In genomic region chr18:76495435-76496199, GRCh38 we compare ENCODE assay signal across 8 cellular contexts. TPM values are rescaled to one million over a fixed set of nuclear protein-coding genes. Genes with fewer than 3 reads are reported as not detected.
DNase-seq lines count a peak whose midpoint lies in the region; ATAC-seq and TF ChIP-seq lines count a peak whose summit lies in the region.

No MANE protein-coding gene starts in this region.

- H3K9me3 ChIP-seq in CD8-positive, alpha-beta memory T cell (ENCODE audit: low read length): no peaks in the 10 kb centered on the region
- H3K9me3 ChIP-seq in body of pancreas: no peaks in the 10 kb centered on the region
- no peaks in the 10 kb centered on the region for H3K9me3 ChIP-seq in smooth muscle cell (replicated peaks; ENCODE audit: low read depth)

- peak in 2 of 3 donors; percentile 62 to 68 for TF ChIP-seq POLR2A in body of pancreas (IDR thresholded peaks at IDR 0.05)

- H3K4me1 Mint-ChIP-seq in CD8-positive, alpha-beta memory T cell: peaks cover 26 to 43% (median 28%) of the 10 kb centered on the region in 3 donors
- peaks cover 21% of the 10 kb centered on the region; the same call in 2 of the 3 replicates for H3K4me1 Mint-ChIP-seq in GM23338

- CTCF ChIA-PET in CD8-positive, alpha-beta memory T cell (lab: Charles Lee): no interaction called here

- no peaks in the 10 kb centered on the region for H3K36me3 ChIP-seq in CD8-positive, alpha-beta memory T cell (ENCODE audit: insufficient read depth, low read length)
- H3K36me3 ChIP-seq in GM23338 (ENCODE audit: insufficient read depth) (no peaks in the 10 kb centered on the region), body of pancreas (replicated peaks in 1 of 2; ENCODE audit: insufficient read depth in 1 of 2, low read depth in 2 of 2) (no peaks in the 10 kb centered on the region), smooth muscle cell (ENCODE audit: low read depth) (no peaks in the 10 kb centered on the region)

- TF ChIP-seq CTCF in GM23338 (conservative IDR thresholded peaks at IDR 0.05; ENCODE audit: low read depth in 2 of 2) (0 out of 4 replicates have a peak, but pooled peaks of 1 of the 2 experiments have one; percentile 16), body of pancreas (IDR thresholded peaks at IDR 0.05) (no peak), smooth muscle cell (IDR thresholded peaks at IDR 0.05; ENCODE audit: borderline replicate concordance, insufficient read depth, poor library complexity, severe bottlenecking) (no peak)

- H2AFZ ChIP-seq in GM23338 (peak overlapping the region; percentile 94), smooth muscle cell (ENCODE audit: low read depth) (peak overlapping the region; percentile 94)

- no peak overlapping the region for H3K27ac ChIP-seq in CD8-positive, alpha-beta memory T cell (ENCODE audit: low read depth, low read length)
- H3K27ac ChIP-seq in GM23338 (ENCODE audit: low read depth) (no peak overlapping the region), body of pancreas (peak overlapping the region; percentile 38 to 73 (median 48)), smooth muscle cell (ENCODE audit: low read depth) (peak overlapping the region; percentile 74)

- peaks cover 34 to 76% of the 10 kb centered on the region in 2 donors for H3K27me3 Mint-ChIP-seq in CD8-positive, alpha-beta memory T cell
- H3K27me3 Mint-ChIP-seq in GM23338 (ENCODE audit: insufficient read depth, low read depth, poor library complexity): peaks cover 42% of the 10 kb centered on the region

- H3K4me1 ChIP-seq in CD8-positive, alpha-beta memory T cell (ENCODE audit: insufficient read depth, low read length): peaks cover 7% of the 10 kb centered on the region
- H3K4me1 ChIP-seq in GM23338 (ENCODE audit: insufficient read depth) (peaks cover 10% of the 10 kb centered on the region), body of pancreas (peaks cover 6% of the 10 kb centered on the region), smooth muscle cell (ENCODE audit: low read depth) (peaks cover 17% of the 10 kb centered on the region)

- 0% methylated on average over 8 to 44 of the region's 44 CpGs for WGBS in body of pancreas, 2 donors
- under 1% methylated on average over 44 of the region's 44 CpGs for WGBS in smooth muscle cell (ENCODE audit: low lambda C conversion rate)

- H3K4me3 Mint-ChIP-seq in CD8-positive, alpha-beta memory T cell: peak overlapping the region; percentile 69 to 87 (median 84)
- H3K4me3 Mint-ChIP-seq in GM23338: peak overlapping the region; percentile 90

- peak overlapping the region; percentile 59 for H3K9ac ChIP-seq in smooth muscle cell (ENCODE audit: low read depth)

- peak overlapping the region; percentile 96 for H3K4me2 ChIP-seq in GM23338
- peak overlapping the region; percentile 90 for H3K4me2 ChIP-seq in smooth muscle cell

- intact Hi-C loops in body of pancreas (cut with DNase I): no loop called here

- peaks cover 0 to 3% (median 0%) of the 10 kb centered on the region in 5 donors for H3K9me3 Mint-ChIP-seq in CD8-positive, alpha-beta memory T cell
- H3K9me3 Mint-ChIP-seq in GM23338: no peaks in the 10 kb centered on the region; the same call in 2 of the 3 replicates

- ATAC-seq in GM23338: peak; percentile 14
- ATAC-seq in body of pancreas: peak; percentile 17
- ATAC-seq in GM21737 (IDR thresholded peaks at IDR 0.05; ENCODE audit: unreplicated experiment): no peak
- ATAC-seq in HG02973 (IDR thresholded peaks at IDR 0.05; ENCODE audit: unreplicated experiment): no peak

- H3K27ac Mint-ChIP-seq in CD8-positive, alpha-beta memory T cell: peak overlapping the region in 3 of 8 donors; percentile 29 to 78 (median 68)
- 0 out of 2 replicates have a peak overlapping the region, but pooled peaks have one; percentile 47 for H3K27ac Mint-ChIP-seq in GM23338

- H3K9me2 ChIP-seq in GM23338 (ENCODE audit: insufficient read depth): no peaks in the 10 kb centered on the region

- no peaks in the 10 kb centered on the region for H3K79me2 ChIP-seq in GM23338 (replicated peaks; ENCODE audit: insufficient read depth)
- H3K79me2 ChIP-seq in smooth muscle cell (ENCODE audit: low read depth): peaks cover 4% of the 10 kb centered on the region

- DNase-seq in CD8-positive, alpha-beta memory T cell: peak in 1 of 5 donors; percentile 31
- DNase-seq in GM23338 (ENCODE audit: low spot score): peak; percentile 65
- DNase-seq in NCI-H69 (lab: John Stamatoyannopoulos, UW): peak; percentile 90
- DNase-seq in body of pancreas: peak in 3 of 4 donors; percentile 36 to 64 (median 40)
- DNase-seq in iris pigment epithelial cell (ENCODE audit: low read depth): peak; percentile 44
- no peak for DNase-seq in smooth muscle cell (lab: John Stamatoyannopoulos, UW; ENCODE audit: unreplicated experiment)

- H4K20me1 ChIP-seq in GM23338 (replicated peaks; ENCODE audit: insufficient read depth) (no peaks in the 10 kb centered on the region), smooth muscle cell (ENCODE audit: low read depth) (peaks cover 20% of the 10 kb centered on the region)

- H3K4me3 ChIP-seq in CD8-positive, alpha-beta memory T cell (ENCODE audit: low read length): peak overlapping the region; percentile 63
- H3K4me3 ChIP-seq in GM23338 (peak overlapping the region; percentile 88), body of pancreas (peak overlapping the region; percentile 42 to 55), smooth muscle cell (peak overlapping the region; percentile 65)

- 0 out of 2 replicates have a peak, but pooled peaks cover 9% of the 10 kb centered on the region for H3F3A ChIP-seq in GM23338 (replicated peaks; ENCODE audit: low read depth)
- H3F3A ChIP-seq in smooth muscle cell (ENCODE audit: low read depth): peaks cover 28% of the 10 kb centered on the region

- POLR2A ChIA-PET in CD8-positive, alpha-beta memory T cell (lab: Charles Lee): no interaction called here

- no peaks in the 10 kb centered on the region for H3K36me3 Mint-ChIP-seq in CD8-positive, alpha-beta memory T cell
- H3K36me3 Mint-ChIP-seq in GM23338 (ENCODE audit: low read depth): no peaks in the 10 kb centered on the region; the same call in 1 of the 3 replicates

- peaks cover 7% of the 10 kb centered on the region for H3K27me3 ChIP-seq in CD8-positive, alpha-beta memory T cell (ENCODE audit: insufficient read depth, low read length, poor library complexity, severe bottlenecking)
- H3K27me3 ChIP-seq in GM23338 (ENCODE audit: insufficient read depth): peaks cover 61% of the 10 kb centered on the region
- H3K27me3 ChIP-seq in body of pancreas: no peaks in the 10 kb centered on the region
- H3K27me3 ChIP-seq in smooth muscle cell (ENCODE audit: low read depth): no peaks in the 10 kb centered on the region

TF ChIP-seq in GM23338, 12 proteins besides CTCF, POLR2A, EP300 and RAD21:
- no peak for TF ChIP-seq NANOG (IDR thresholded peaks at IDR 0.05; ENCODE audit: borderline replicate concordance)
- TF ChIP-seq POLR2AphosphoS5 (IDR thresholded peaks at IDR 0.05; ENCODE audit: low read depth): peak; percentile 13; the same call in 1 of the 2 replicates
- TF ChIP-seq REST (IDR thresholded peaks at IDR 0.05; ENCODE audit: unreplicated experiment): no peak

RNA-seq across cellular contexts. Expression of gene ZNF516, which starts 0.6 kb away (rescaled TPM):
- 1 to 10 TPM; 1.3 to 1.6 TPM for total RNA-seq in CD8-positive, alpha-beta memory T cell
- polyA plus RNA-seq in CD8-positive, alpha-beta memory T cell: 1.9 TPM
- total RNA-seq in GM23338 (2014; rRNA removed; shearing (Covaris generic)): 13.5 and 24.2 TPM in 2 replicates
- polyA plus RNA-seq in GM23338 (2016; fragmentation: Nextera tagmentation; extraction: Ambion mirVana): 11.9 and 12.2 TPM in 2 replicates
- total RNA-seq in body of pancreas: 10 to 100 TPM; 13.5 to 16.5 TPM
- total RNA-seq in smooth muscle cell: 24.2 and 32.3 TPM in 2 replicates
- 14.1 and 15.6 TPM in 2 replicates for polyA plus RNA-seq in smooth muscle cell

Comparison
In these comparisons a context has a peak if more than half of its experiments do, and no peak if none do; other contexts are left out.
1. H3K27ac ChIP-seq: peak in body of pancreas (4 of 4) and smooth muscle cell (single experiment); none in CD8-positive, alpha-beta memory T cell (single experiment) and GM23338 (single experiment).
2. ATAC-seq: peak in GM23338 (single experiment) and body of pancreas (single experiment); none in GM21737 (single experiment) and HG02973 (single experiment).
3. Peak in every context shown above with its lines, with median percentiles within 50 percentile points of each other: H3K4me3 ChIP-seq.